In genomic region chrX:113947548-113947947, GRCh38 we compare ENCODE assay signal across 17 cellular contexts.
DNase-seq lines count a peak whose midpoint lies in the region; ATAC-seq and TF ChIP-seq lines count a peak whose summit lies in the region.
"Had no signal": no experiment of that assay in that cellular context is flagged by ENCODE, and none has a peak within 500 bp of the region (broad histone marks: within the 10 kb centered on the region; RNA-seq: fewer than 3 reads in every experiment).

No MANE protein-coding gene starts in this region.

- H4K20me1 ChIP-seq in Karpas-422 (ENCODE audit: insufficient read depth, low read depth, low read length), result no peaks in the 10 kb centered on the region

- H3K4me3 ChIP-seq in Karpas-422 (ENCODE audit: low read length), result no peak overlapping the region
- H3K4me3 ChIP-seq in kidney epithelial cell (ENCODE audit: low read depth, low read length), result no peak overlapping the region
- H3K4me3 ChIP-seq: pancreas had no signal

- no peaks in the 10 kb centered on the region for H3K4me1 ChIP-seq in Karpas-422 (ENCODE audit: low read length)
- H3K4me1 ChIP-seq: pancreas had no signal

- no peaks in the 10 kb centered on the region; the same call in 1 of the 2 replicates for H3K27me3 Mint-ChIP-seq in WTC11 (ENCODE audit: low read depth)

- H3K4me2 ChIP-seq in Karpas-422 (ENCODE audit: low read depth, low read length, poor library complexity, severe bottlenecking), result no peak overlapping the region

- no peak overlapping the region for H3K4me3 Mint-ChIP-seq in WTC11

- H3K36me3 ChIP-seq in Karpas-422 (ENCODE audit: insufficient read depth, low read length) (no peaks in the 10 kb centered on the region), kidney epithelial cell (ENCODE audit: control insufficient read depth, insufficient read depth, low read length) (no peaks in the 10 kb centered on the region)
- H3K36me3 ChIP-seq: pancreas had no signal

- H3K27me3 ChIP-seq in Karpas-422 (ENCODE audit: low read length) (no peaks in the 10 kb centered on the region), kidney epithelial cell (ENCODE audit: control insufficient read depth, insufficient read depth, low read length) (no peaks in the 10 kb centered on the region)
- H3K27me3 ChIP-seq: pancreas had no signal

- H3K36me3 Mint-ChIP-seq in WTC11, result peaks cover 36% of the 10 kb centered on the region

- ATAC-seq in WTC11, result peak; percentile 30; the same call in 1 of the 2 replicates
- no peak for ATAC-seq in GM21528 (IDR thresholded peaks at IDR 0.05; ENCODE audit: low FRiP score, unreplicated experiment)
- ATAC-seq in GM18861 (IDR thresholded peaks at IDR 0.05; ENCODE audit: unreplicated experiment), result no peak
- ATAC-seq: esophagus mucosa, pancreas had no signal

- CTCF ChIA-PET in WTC11 (lab: Charles Lee), result interaction anchor here (0.6 to 1.1 kb wide), 2 partner anchors 12 to 18 kb away, joined by 4 to 5 read pairs; no protein-coding TSS in a partner anchor

- POLR2A ChIA-PET in WTC11 (lab: Charles Lee), result no interaction called here

- no peak overlapping the region for H2AFZ ChIP-seq in Karpas-422 (ENCODE audit: low read length)

- no peak overlapping the region for H3K27ac Mint-ChIP-seq in WTC11

- peak; percentile 3 for DNase-seq in COLO829 (ENCODE audit: low spot score)
- DNase-seq in Karpas-422, result peak; percentile 54
- no peak for DNase-seq in WTC11 (ENCODE audit: low spot score)
- DNase-seq in kidney epithelial cell (ENCODE audit: low read depth), result no peak
- no peak for DNase-seq in activated CD4-positive, alpha-beta T cell treated with anti-CD3 and anti-CD28 coated beads for 4 hours
- no peak for DNase-seq in NAMALWA (ENCODE audit: low spot score)
- DNase-seq: activated CD4-positive, alpha-beta T cell treated with anti-CD3 and anti-CD28 coated beads for 48 hours; activated CD8-positive, alpha-beta memory T cell treated with anti-CD3 and anti-CD28 coated beads, Interleukin-2, amount 50 U/mL, for 4 hours; activated effector memory CD4-positive, alpha-beta T cell treated with anti-CD3 and anti-CD28 coated beads, Interleukin-2, amount 50 U/mL, for 16 hours; COR-L47; NCI-H2029; pancreas; stimulated activated CD4-positive, alpha-beta T cell treated with anti-CD3 and anti-CD28 coated beads, Interleukin-2, amount 100 ng/mL, for 24 hours; T1000 had no signal

- H3K79me2 ChIP-seq in Karpas-422 (ENCODE audit: low read length), result no peaks in the 10 kb centered on the region

- TF ChIP-seq CTCF in WTC11 (IDR thresholded peaks at IDR 0.05) (no peak), kidney epithelial cell (IDR thresholded peaks at IDR 0.05; ENCODE audit: insufficient read depth, low read length, poor library complexity, severe bottlenecking) (peak; percentile 12)

- no peaks in the 10 kb centered on the region for H3K9me2 ChIP-seq in Karpas-422 (replicated peaks; ENCODE audit: insufficient read depth, low read length)

- H3K4me1 Mint-ChIP-seq in WTC11, result peaks cover 17% of the 10 kb centered on the region

- H3K27ac ChIP-seq in Karpas-422 (ENCODE audit: low read length), result no peak overlapping the region
- H3K27ac ChIP-seq: pancreas had no signal

- no peak overlapping the region for H3K9ac ChIP-seq in Karpas-422 (ENCODE audit: low read length)

- peaks cover 20% of the 10 kb centered on the region for H3K9me3 Mint-ChIP-seq in WTC11

- 0 out of 2 replicates have a peak, but pooled peaks cover 6% of the 10 kb centered on the region for H3K9me3 ChIP-seq in Karpas-422 (ENCODE audit: low read length)
- H3K9me3 ChIP-seq: pancreas had no signal

TF ChIP-seq in WTC11, 78 proteins besides CTCF, POLR2A, EP300 and RAD21 (continues in another document):
- TF ChIP-seq ATF6 (CRISPR knock-in tag; IDR thresholded peaks at IDR 0.05) (no peak), ZBTB43 (CRISPR knock-in tag; IDR thresholded peaks at IDR 0.05) (no peak), ZBTB21 (CRISPR knock-in tag; IDR thresholded peaks at IDR 0.05; ENCODE audit: borderline replicate concordance) (no peak), PREB (CRISPR knock-in tag; IDR thresholded peaks at IDR 0.05; ENCODE audit: borderline replicate concordance) (no peak), CREB1 (CRISPR knock-in tag; IDR thresholded peaks at IDR 0.05) (no peak), AR (CRISPR knock-in tag; IDR thresholded peaks at IDR 0.05) (no peak), SMAD3 (CRISPR knock-in tag; IDR thresholded peaks at IDR 0.05; ENCODE audit: borderline replicate concordance) (no peak), ZNF512 (CRISPR knock-in tag; IDR thresholded peaks at IDR 0.05; ENCODE audit: borderline replicate concordance) (no peak), JUN (CRISPR knock-in tag; IDR thresholded peaks at IDR 0.05) (no peak)

Comparison
In these comparisons a context has a peak if more than half of its experiments do, and no peak if none do; other contexts are left out.
1. DNase-seq: peak in COLO829 (single experiment) and Karpas-422 (single experiment); none in WTC11 (single experiment), kidney epithelial cell (single experiment), activated CD4-positive, alpha-beta T cell treated with anti-CD3 and anti-CD28 coated beads for 4 hours (0 of 2) and NAMALWA (single experiment).